7 cellular contexts compared by ENCODE assay signal in genomic region chr17:44065668-44066203, GRCh38. TPM values are rescaled to one million over a fixed set of nuclear protein-coding genes. Genes with fewer than 3 reads are reported as not detected.
DNase-seq lines count a peak whose midpoint lies in the region; TF ChIP-seq lines count a peak whose summit lies in the region.

No MANE protein-coding gene starts in this region.

- TF ChIP-seq EP300 in esophagus muscularis mucosa (IDR thresholded peaks at IDR 0.05) = no peak

- peak overlapping the region; percentile 82 for H2AFZ ChIP-seq in parathyroid adenoma

- H3K4me1 ChIP-seq in esophagus muscularis mucosa (peaks cover 44 to 56% (median 48%) of the 10 kb centered on the region in 4 donors), parathyroid adenoma (peaks cover 5% of the 10 kb centered on the region)

- H3K9me3 ChIP-seq in esophagus muscularis mucosa = no peaks in the 10 kb centered on the region
- no peaks in the 10 kb centered on the region for H3K9me3 ChIP-seq in parathyroid adenoma (ENCODE audit: control insufficient read depth, low read length)

- 0% methylated on average over 9 of the region's 9 CpGs for WGBS in esophagus muscularis mucosa

- H3K36me3 ChIP-seq in esophagus muscularis mucosa = peaks cover 17 to 36% (median 26%) of the 10 kb centered on the region in 4 donors
- no peaks in the 10 kb centered on the region for H3K36me3 ChIP-seq in parathyroid adenoma (ENCODE audit: control insufficient read depth, insufficient read depth, low read length)

- peak overlapping the region; percentile 99 for H3K4me2 ChIP-seq in parathyroid adenoma (ENCODE audit: low read length)

- H3K79me2 ChIP-seq in parathyroid adenoma = peaks cover 37% of the 10 kb centered on the region

- intact Hi-C loops in esophagus muscularis mucosa (cut with DNase I) = no loop called here

- DNase-seq in HT-29 (ENCODE audit: low spot score) = peak; percentile 34
- no peak for DNase-seq in esophagus muscularis mucosa (ENCODE audit: extremely low spot score)
- DNase-seq in amniotic stem cell (lab: John Stamatoyannopoulos, UW) = no peak
- DNase-seq in AG08396 (ENCODE audit: low spot score) = no peak
- DNase-seq in NCI-H345 treated with DMSO at 0.1 percent for 48 hours (lab: John Stamatoyannopoulos, UW; ENCODE audit: unreplicated experiment) = no peak

- no peak for TF ChIP-seq POLR2A in esophagus muscularis mucosa (IDR thresholded peaks at IDR 0.05; ENCODE audit: low read depth)

- H3K27ac ChIP-seq in esophagus muscularis mucosa (replicated peaks in 1 of 4) = peak overlapping the region; percentile 95 to 98 (median 96)
- peak overlapping the region; percentile 97 for H3K27ac ChIP-seq in parathyroid adenoma

- TF ChIP-seq CTCF in WI38 (IDR thresholded peaks at IDR 0.05; ENCODE audit: low read depth, low read length) (no peak), esophagus muscularis mucosa (IDR thresholded peaks at IDR 0.05) (no peak), parathyroid adenoma (IDR thresholded peaks at IDR 0.05) (no peak)

- peak overlapping the region; percentile 82 for H3K4me3 ChIP-seq in WI38 (ENCODE audit: low read depth, low read length)
- peak overlapping the region; percentile 80 to 84 (median 81) for H3K4me3 ChIP-seq in esophagus muscularis mucosa
- H3K4me3 ChIP-seq in parathyroid adenoma (ENCODE audit: low read depth, low read length) = peak overlapping the region; percentile 91

- peak overlapping the region; percentile 95 for H3K9ac ChIP-seq in parathyroid adenoma

- no peaks in the 10 kb centered on the region for H3K27me3 ChIP-seq in esophagus muscularis mucosa
- no peaks in the 10 kb centered on the region for H3K27me3 ChIP-seq in parathyroid adenoma (ENCODE audit: control insufficient read depth, insufficient read depth, low read length)

RNA-seq across cellular contexts. Expression of gene LSM12, which starts 0.7 kb away (rescaled TPM):
- 38.9 and 50.0 TPM in 2 replicates for total RNA-seq in HT-29 (2014; rRNA removed; shearing (Covaris generic))
- total RNA-seq in esophagus muscularis mucosa = 10 to 100 TPM; 37.8 to 59.2 (median 46.0) TPM

RNA-seq across cellular contexts. Expression of gene G6PC3, which starts 4.8 kb away (rescaled TPM):
- total RNA-seq in HT-29 (2014; rRNA removed; shearing (Covaris generic)) = 64.6 and 74.2 TPM in 2 replicates
- total RNA-seq in esophagus muscularis mucosa = 10 to 100 TPM; 23.9 to 37.5 (median 30.7) TPM

RNA-seq across cellular contexts. Expression of gene TMEM101, which starts 51.0 kb away (rescaled TPM):
- 78.2 and 83.1 TPM in 2 replicates for total RNA-seq in HT-29 (2014; rRNA removed; shearing (Covaris generic))
- total RNA-seq in esophagus muscularis mucosa = 10 to 100 TPM; 22.9 to 30.7 (median 27.2) TPM

RNA-seq across cellular contexts. Expression of gene HDAC5, which starts 57.7 kb away (rescaled TPM):
- total RNA-seq in HT-29 (2014; rRNA removed; shearing (Covaris generic)) = 54.8 and 56.3 TPM in 2 replicates
- total RNA-seq in esophagus muscularis mucosa = 100 to 1,000 TPM in 3 of 4 donors, 10 to 100 TPM in 1; 75.6 to 237 (median 130) TPM
